ENCODE assay signal across 11 cellular contexts in the genomic region with DNA sequence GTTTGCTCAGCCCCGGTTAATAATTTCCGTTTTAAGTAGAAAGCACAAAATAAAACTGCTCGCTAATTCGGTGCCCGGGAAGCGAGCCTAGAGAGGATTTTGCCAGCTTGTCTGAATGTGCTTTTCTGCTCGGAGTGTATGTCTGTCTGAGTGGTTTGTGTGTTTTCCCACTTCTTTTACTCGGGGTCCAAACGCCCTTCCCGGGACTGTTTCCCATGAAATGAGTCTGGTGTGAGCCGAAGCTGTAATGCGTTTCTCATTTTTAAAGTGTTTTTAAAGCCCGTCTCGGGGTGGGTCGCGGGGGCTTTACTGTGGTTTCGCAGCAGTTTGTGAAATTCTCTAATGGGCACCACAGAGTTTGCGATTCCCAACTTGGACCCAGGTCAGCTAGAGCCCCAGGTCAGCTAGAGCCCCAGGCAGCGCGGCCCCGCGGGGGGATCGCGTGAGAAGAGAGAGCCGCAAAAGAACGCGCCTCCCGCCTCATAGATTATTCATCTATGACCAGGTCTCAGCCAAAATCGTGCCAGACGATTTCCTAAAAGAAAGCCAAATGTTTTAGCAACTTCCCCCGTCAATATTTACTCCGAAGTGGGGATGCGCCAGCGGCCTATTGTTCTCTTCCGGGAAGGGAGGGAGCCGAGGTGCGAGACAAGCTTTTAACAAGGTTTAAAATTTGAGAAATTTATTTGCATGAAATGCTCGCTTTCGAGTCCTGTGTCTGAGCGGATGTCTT. TPM values are rescaled to one million over a fixed set of nuclear protein-coding genes. Genes with fewer than 3 reads are reported as not detected.
A peak's percentile ranks its signal among the peaks of the same experiment; 100 is the strongest.
DNase-seq lines count a peak whose midpoint lies in the region; ATAC-seq and TF ChIP-seq lines count a peak whose summit lies in the region.
"Had no signal": no experiment of that assay in that cellular context is flagged by ENCODE, and none has a peak within 500 bp of the region (broad histone marks: within the 10 kb centered on the region; RNA-seq: fewer than 3 reads in every experiment).

No MANE protein-coding gene starts in this region.

- intact Hi-C loops in MCF 10A (cut with micrococcal nuclease), result loop anchor here (5.0 kb wide), 1 partner anchor 534 kb away; no protein-coding TSS in a partner anchor
- intact Hi-C loops in mammary epithelial cell (cut with micrococcal nuclease), result loop anchor here (5.0 to 10.0 kb wide), 2 partner anchors 121 to 326 kb away; no protein-coding TSS in a partner anchor
- intact Hi-C loops in Panc1 (cut with micrococcal nuclease; ENCODE audit: unreplicated experiment), result loop anchor here (5.0 kb wide), 1 partner anchor 254 kb away; no protein-coding TSS in a partner anchor

- H3K9me3 ChIP-seq in mammary epithelial cell (replicated peaks; ENCODE audit: insufficient read depth, low read length) (peaks cover 12% of the 10 kb centered on the region), Panc1 (ENCODE audit: control insufficient read depth, insufficient read depth, low read depth, low read length) (no peaks in the 10 kb centered on the region), endodermal cell (ENCODE audit: control insufficient read depth, low read length) (no peaks in the 10 kb centered on the region)

- H3K27me3 ChIP-seq in mammary epithelial cell (ENCODE audit: insufficient read depth, low read length) (peaks cover 60% of the 10 kb centered on the region), Panc1 (ENCODE audit: control insufficient read depth, insufficient read depth, low read length) (no peaks in the 10 kb centered on the region), endodermal cell (ENCODE audit: control insufficient read depth, insufficient read depth, low read length, poor library complexity, severe bottlenecking) (no peaks in the 10 kb centered on the region)

- H4K20me1 ChIP-seq in mammary epithelial cell (ENCODE audit: insufficient read depth, low read length), result no peaks in the 10 kb centered on the region

- BruUV-seq in MCF 10A (replicated peaks; lab: Mats Ljungman, UMichigan), result TSS peak; percentile 33
- no TSS peak for BruUV-seq in mammary epithelial cell (replicated peaks; lab: Mats Ljungman, UMichigan)
- BruUV-seq in Panc1 (replicated peaks; lab: Mats Ljungman, UMichigan), result TSS peak; percentile 74

- WGBS in mammary epithelial cell (ENCODE audit: low coverage, missing lambda C conversion rate), result 23% methylated on average over 33 of the region's 40 CpGs
- WGBS in endodermal cell (ENCODE audit: insufficient coverage in 1 of 2, insufficient read length in 1 of 2), 2 experiments, result 0 to 1% methylated on average over 27 to 40 of the region's 40 CpGs

- H3K4me1 Mint-ChIP-seq in MCF 10A (ENCODE audit: insufficient read depth, unreplicated experiment) (peaks cover 9% of the 10 kb centered on the region), endodermal cell (peaks cover 27% of the 10 kb centered on the region)
- peaks cover 59% of the 10 kb centered on the region for H3K4me1 Mint-ChIP-seq in stimulated activated naive CD8-positive, alpha-beta T cell treated with anti-CD3 and anti-CD28 coated beads, Interleukin-15, amount 100 ng/mL, for 72 hours

- no peaks in the 10 kb centered on the region for H3K79me2 ChIP-seq in mammary epithelial cell (ENCODE audit: insufficient read depth, low read length)

- H3K27ac ChIP-seq in mammary epithelial cell (ENCODE audit: insufficient read depth, low read depth, low read length) (no peak overlapping the region), Panc1 (ENCODE audit: low read length) (peak overlapping the region; percentile 92), endodermal cell (ENCODE audit: low read depth, low read length) (peak overlapping the region; percentile 91)

- H3K4me2 ChIP-seq in mammary epithelial cell (ENCODE audit: insufficient read depth, low read depth, low read length), result no peak overlapping the region

- TF ChIP-seq CTCF in MCF 10A (IDR thresholded peaks at IDR 0.05; ENCODE audit: unreplicated experiment) (no peak), mammary epithelial cell (conservative IDR thresholded peaks at IDR 0.05 in 1 of 2, IDR thresholded peaks at IDR 0.05 in 1 of 2; ENCODE audit: extremely low read depth in 1 of 2, insufficient read depth in 1 of 2, low read depth in 1 of 2, low read length in 2 of 2) (no peak), Panc1 (IDR thresholded peaks at IDR 0.05) (no peak), endodermal cell (conservative IDR thresholded peaks at IDR 0.05) (no peak)

- H3K36me3 ChIP-seq in mammary epithelial cell (ENCODE audit: insufficient read depth, low read length), result no peaks in the 10 kb centered on the region
- peaks cover 3% of the 10 kb centered on the region; the same call in 1 of the 2 replicates for H3K36me3 ChIP-seq in Panc1 (ENCODE audit: control insufficient read depth, insufficient read depth, low read length)
- H3K36me3 ChIP-seq in endodermal cell (ENCODE audit: control insufficient read depth, insufficient read depth, low read length), result peaks cover 48% of the 10 kb centered on the region

- peaks cover 9% of the 10 kb centered on the region for H3K36me3 Mint-ChIP-seq in MCF 10A (ENCODE audit: insufficient read depth, unreplicated experiment)
- peaks cover 37% of the 10 kb centered on the region for H3K36me3 Mint-ChIP-seq in endodermal cell (ENCODE audit: low read depth)

- H3K27me3 Mint-ChIP-seq in MCF 10A (ENCODE audit: insufficient read depth, unreplicated experiment), result no peaks in the 10 kb centered on the region
- peaks cover 4% of the 10 kb centered on the region for H3K27me3 Mint-ChIP-seq in endodermal cell (ENCODE audit: insufficient read depth)
- peaks cover 77% of the 10 kb centered on the region for H3K27me3 Mint-ChIP-seq in stimulated activated naive CD8-positive, alpha-beta T cell treated with anti-CD3 and anti-CD28 coated beads, Interleukin-15, amount 100 ng/mL, for 72 hours

- no peaks in the 10 kb centered on the region for H3K9me3 Mint-ChIP-seq in MCF 10A (ENCODE audit: unreplicated experiment)
- H3K9me3 Mint-ChIP-seq in endodermal cell, result no peaks in the 10 kb centered on the region
- no peaks in the 10 kb centered on the region for H3K9me3 Mint-ChIP-seq in stimulated activated naive CD8-positive, alpha-beta T cell treated with anti-CD3 and anti-CD28 coated beads, Interleukin-15, amount 100 ng/mL, for 72 hours

- in situ Hi-C loops in mammary epithelial cell (cut with MboI; ENCODE audit: low sequenced_read_pairs in 2 of 2) (no loop called here), Panc1 (cut with HindIII; ENCODE audit: low pct_unique_long_range_greater_than_20kb, low sequenced_read_pairs) (no loop called here)

- H3K9ac ChIP-seq in mammary epithelial cell (ENCODE audit: insufficient read depth, low read length) (no peak overlapping the region), endodermal cell (ENCODE audit: extremely low read depth, low read length, poor library complexity, severe bottlenecking) (peak overlapping the region; percentile 98)

- H3K27ac Mint-ChIP-seq in MCF 10A (ENCODE audit: low read depth, unreplicated experiment) (no peak overlapping the region), endodermal cell (peak overlapping the region; percentile 94)
- H3K27ac Mint-ChIP-seq in stimulated activated naive CD8-positive, alpha-beta T cell treated with anti-CD3 and anti-CD28 coated beads, Interleukin-15, amount 100 ng/mL, for 72 hours, result no peak overlapping the region

- H3K4me3 ChIP-seq in mammary epithelial cell (replicated peaks in 1 of 3; ENCODE audit: insufficient read depth in 1 of 3, low read depth in 2 of 3, low read length in 3 of 3) (no peak overlapping the region), Panc1 (ENCODE audit: low read depth in 2 of 2, low read length in 2 of 2) (peak overlapping the region; percentile 75 to 84), endodermal cell (ENCODE audit: low read length) (peak overlapping the region; percentile 92)

- DNase-seq in MCF 10A (ENCODE audit: unreplicated experiment) (no peak), mammary epithelial cell (no peak), Panc1 (ENCODE audit: low read depth, low spot score) (no peak), endodermal cell (peak; percentile 84), globus pallidus (ENCODE audit: low spot score) (no peak), midbrain (lab: John Stamatoyannopoulos, UW) (no peak)
- DNase-seq in stimulated activated naive CD8-positive, alpha-beta T cell treated with anti-CD3 and anti-CD28 coated beads, Interleukin-15, amount 100 ng/mL, for 72 hours, result no peak
- DNase-seq: cerebellar nuclear complex, NCI-H226 had no signal

- ATAC-seq in Panc1, result no peak
- no peak for ATAC-seq in stimulated activated naive CD8-positive, alpha-beta T cell treated with anti-CD3 and anti-CD28 coated beads, Interleukin-15, amount 100 ng/mL, for 72 hours
- ATAC-seq in HG02852 (IDR thresholded peaks at IDR 0.05; ENCODE audit: unreplicated experiment), result no peak

- H2AFZ ChIP-seq in mammary epithelial cell (ENCODE audit: low read depth, low read length), result no peak overlapping the region

- H3K4me3 Mint-ChIP-seq in MCF 10A (ENCODE audit: unreplicated experiment) (peak overlapping the region; percentile 73), endodermal cell (peak overlapping the region; percentile 94)
- peak overlapping the region; percentile 31 to 44 for H3K4me3 Mint-ChIP-seq in stimulated activated naive CD8-positive, alpha-beta T cell treated with anti-CD3 and anti-CD28 coated beads, Interleukin-15, amount 100 ng/mL, for 72 hours

- H3K4me1 ChIP-seq in mammary epithelial cell (ENCODE audit: insufficient read depth, low read length) (peaks cover 20% of the 10 kb centered on the region), Panc1 (ENCODE audit: control insufficient read depth, insufficient read depth, low read length) (peaks cover 24% of the 10 kb centered on the region), endodermal cell (ENCODE audit: control insufficient read depth, insufficient read depth, low read length) (no peaks in the 10 kb centered on the region)

- POLR2A ChIA-PET in MCF 10A (lab: Yijun Ruan, JAX), result interaction anchor here (0.6 to 3.5 kb wide), 4 partner anchors 9 to 756 kb away, joined by 3 to 16 read pairs (median 3); no protein-coding TSS in a partner anchor
- POLR2A ChIA-PET in Panc1 (lab: Charles Lee), result no interaction called here

- dilution Hi-C loops in mammary epithelial cell (cut with HindIII; ENCODE audit: low sequenced_read_pairs), result no loop called here

- CTCF ChIA-PET in MCF 10A (lab: Yijun Ruan, JAX), result interaction anchor here (1.1 to 1.3 kb wide), 3 partner anchors 22 to 252 kb away, joined by 3 to 6 read pairs (median 4); no protein-coding TSS in a partner anchor
- CTCF ChIA-PET in mammary epithelial cell (lab: Charles Lee; ENCODE audit: low non-redundant PET), result no interaction called here
- CTCF ChIA-PET in Panc1 (lab: Charles Lee), result interaction anchor here (0.7 kb wide), 1 partner anchor 252 kb away, joined by 3 read pairs; no protein-coding TSS in a partner anchor

RNA-seq across cellular contexts. Expression of a gene that starts 2.0 kb away (rescaled TPM):
- 7.0 and 8.2 TPM in 2 replicates for total RNA-seq in MCF 10A (2022)
- 1 to 10 TPM in 1 of 2 donors, under 1 TPM in 1; under 0.01 to 3.0 TPM for total RNA-seq in mammary epithelial cell
- 0.25 TPM for polyA plus RNA-seq in mammary epithelial cell
- polyA minus RNA-seq in mammary epithelial cell, result not detected
- total RNA-seq in Panc1 (2021; ENCODE audit: unreplicated experiment), result 54.5 TPM
- polyA plus RNA-seq in Panc1 (2012; ENCODE audit: insufficient read length), result 43.4 TPM
- total RNA-seq in endodermal cell, result 100 to 1,000 TPM; 182 to 301 TPM
- 198 TPM for polyA plus RNA-seq in endodermal cell (2013, experiment 1 of 2)
- polyA plus RNA-seq in endodermal cell (2013, experiment 2 of 2), result 160 TPM
- total RNA-seq: subcutaneous adipose tissue had no signal

RNA-seq across cellular contexts. Expression of a gene that starts 12.0 kb away (rescaled TPM):
- not detected in 2 replicates for total RNA-seq in MCF 10A (2022)
- not detected for total RNA-seq in mammary epithelial cell
- not detected for polyA plus RNA-seq in mammary epithelial cell
- not detected for polyA minus RNA-seq in mammary epithelial cell
- total RNA-seq in Panc1 (2021; ENCODE audit: unreplicated experiment), result 5.2 TPM
- polyA plus RNA-seq in Panc1 (2012; ENCODE audit: insufficient read length), result 2.8 TPM
- 10 to 100 TPM; 11.0 to 13.7 TPM for total RNA-seq in endodermal cell
- polyA plus RNA-seq in endodermal cell (2013, experiment 1 of 2), result 40.1 TPM
- 36.9 TPM for polyA plus RNA-seq in endodermal cell (2013, experiment 2 of 2)

Comparison
In these comparisons a context has a peak if more than half of its experiments do, and no peak if none do; other contexts are left out.
1. H3K4me3 Mint-ChIP-seq: peak in every context shown above with its lines; median percentile 94 in endodermal cell; 73 in MCF 10A; 38 in stimulated activated naive CD8-positive, alpha-beta T cell treated with anti-CD3 and anti-CD28 coated beads, Interleukin-15, amount 100 ng/mL, for 72 hours.
2. H3K4me3 ChIP-seq: peak in Panc1 (2 of 2) and endodermal cell (single experiment); none in mammary epithelial cell (0 of 3).